In genomic region chr12:5524769-5525436, GRCh38 we compare ENCODE assay signal across 16 cellular contexts.
DNase-seq lines count a peak whose midpoint lies in the region; ATAC-seq and TF ChIP-seq lines count a peak whose summit lies in the region.
"Had no signal": no experiment of that assay in that cellular context is flagged by ENCODE, and none has a peak within 500 bp of the region (broad histone marks: within the 10 kb centered on the region; RNA-seq: fewer than 3 reads in every experiment).

No MANE protein-coding gene starts in this region.

- H3K4me1 ChIP-seq in endodermal cell (ENCODE audit: control insufficient read depth, insufficient read depth, low read length) (no peaks in the 10 kb centered on the region), upper lobe of right lung (no peaks in the 10 kb centered on the region)
- H3K4me1 ChIP-seq: Caco-2 had no signal

- H3K4me1 Mint-ChIP-seq in activated CD4-positive, alpha-beta T cell treated with anti-CD3 and anti-CD28 coated beads, Interleukin-2, amount 10 ng/mL, durations not matched to agents 7 days and 5 days = no peaks in the 10 kb centered on the region
- H3K4me1 Mint-ChIP-seq in endodermal cell (no peaks in the 10 kb centered on the region), neural crest cell (no peaks in the 10 kb centered on the region), endothelial cell (ENCODE audit: unreplicated experiment) (no peaks in the 10 kb centered on the region)
- H3K4me1 Mint-ChIP-seq: CD8-positive, alpha-beta memory T cell; GM23338; H9 had no signal

- TF ChIP-seq CTCF in endodermal cell (conservative IDR thresholded peaks at IDR 0.05) = no peak
- TF ChIP-seq CTCF in neural crest cell (conservative IDR thresholded peaks at IDR 0.05) = no peak
- TF ChIP-seq CTCF in upper lobe of right lung (IDR thresholded peaks at IDR 0.05) = no peak
- no peak for TF ChIP-seq CTCF in endothelial cell (IDR thresholded peaks at IDR 0.05; ENCODE audit: unreplicated experiment)

- H3K27ac ChIP-seq in endodermal cell (ENCODE audit: low read depth, low read length) = no peak overlapping the region
- H3K27ac ChIP-seq in upper lobe of right lung = no peak overlapping the region
- H3K27ac ChIP-seq: BLaER1 had no signal

- no peak overlapping the region for H3K9ac ChIP-seq in endodermal cell (ENCODE audit: extremely low read depth, low read length, poor library complexity, severe bottlenecking)
- H3K9ac ChIP-seq: BLaER1 had no signal

- intact Hi-C loops in upper lobe of right lung (cut with DNase I) = no loop called here

- CTCF ChIA-PET in activated CD4-positive, alpha-beta T cell treated with anti-CD3 and anti-CD28 coated beads, Interleukin-2, amount 10 ng/mL, durations not matched to agents 7 days and 5 days (lab: Charles Lee) = no interaction called here

- H3K27ac Mint-ChIP-seq in activated CD4-positive, alpha-beta T cell treated with anti-CD3 and anti-CD28 coated beads, Interleukin-2, amount 10 ng/mL, durations not matched to agents 7 days and 5 days = no peak overlapping the region
- H3K27ac Mint-ChIP-seq in endodermal cell (no peak overlapping the region), neural crest cell (ENCODE audit: unreplicated experiment) (peak overlapping the region; percentile 12), endothelial cell (ENCODE audit: unreplicated experiment) (no peak overlapping the region)
- H3K27ac Mint-ChIP-seq: CD8-positive, alpha-beta memory T cell; GM23338 had no signal

- H3K9me3 Mint-ChIP-seq in activated CD4-positive, alpha-beta T cell treated with anti-CD3 and anti-CD28 coated beads, Interleukin-2, amount 10 ng/mL, durations not matched to agents 7 days and 5 days = no peaks in the 10 kb centered on the region
- no peaks in the 10 kb centered on the region for H3K9me3 Mint-ChIP-seq in endodermal cell
- no peaks in the 10 kb centered on the region for H3K9me3 Mint-ChIP-seq in neural crest cell
- no peaks in the 10 kb centered on the region for H3K9me3 Mint-ChIP-seq in endothelial cell (ENCODE audit: unreplicated experiment)
- H3K9me3 Mint-ChIP-seq: GM23338, H9 had no signal

- no peaks in the 10 kb centered on the region for H3K36me3 Mint-ChIP-seq in activated CD4-positive, alpha-beta T cell treated with anti-CD3 and anti-CD28 coated beads, Interleukin-2, amount 10 ng/mL, durations not matched to agents 7 days and 5 days (ENCODE audit: low read depth)
- H3K36me3 Mint-ChIP-seq in endodermal cell (ENCODE audit: low read depth) (no peaks in the 10 kb centered on the region), neural crest cell (ENCODE audit: low read depth) (no peaks in the 10 kb centered on the region), endothelial cell (ENCODE audit: low read depth, unreplicated experiment) (peaks cover 5% of the 10 kb centered on the region)
- H3K36me3 Mint-ChIP-seq: CD8-positive, alpha-beta memory T cell had no signal

- 94 to 99% methylated on average over 11 to 15 of the region's 15 CpGs for WGBS in endodermal cell (ENCODE audit: insufficient coverage in 1 of 2, insufficient read length in 1 of 2), 2 experiments

- no peak overlapping the region for H3K4me3 ChIP-seq in endodermal cell (ENCODE audit: low read length)
- no peak overlapping the region for H3K4me3 ChIP-seq in upper lobe of right lung
- H3K4me3 ChIP-seq: BLaER1, GM23338 had no signal

- no peaks in the 10 kb centered on the region for H3K9me3 ChIP-seq in endodermal cell (ENCODE audit: control insufficient read depth, low read length)
- H3K9me3 ChIP-seq in upper lobe of right lung = no peaks in the 10 kb centered on the region
- H3K9me3 ChIP-seq: BLaER1, Caco-2 had no signal

- POLR2A ChIA-PET in activated CD4-positive, alpha-beta T cell treated with anti-CD3 and anti-CD28 coated beads, Interleukin-2, amount 10 ng/mL, durations not matched to agents 7 days and 5 days (lab: Charles Lee) = no interaction called here

- H3K27me3 ChIP-seq in endodermal cell (ENCODE audit: control insufficient read depth, insufficient read depth, low read length, poor library complexity, severe bottlenecking) (no peaks in the 10 kb centered on the region), upper lobe of right lung (no peaks in the 10 kb centered on the region)
- H3K27me3 ChIP-seq: BLaER1 had no signal

- peak; percentile 0 for DNase-seq in activated CD4-positive, alpha-beta T cell treated with anti-CD3 and anti-CD28 coated beads, Interleukin-2, amount 10 ng/mL, durations not matched to agents 7 days and 5 days
- DNase-seq in activated CD4-positive, alpha-beta T cell treated with anti-CD3 and anti-CD28 coated beads, Interleukin-2, amount 50 U/mL, for 4 hours = no peak
- DNase-seq in endodermal cell = peak; percentile 40
- no peak for DNase-seq in neural crest cell (ENCODE audit: low read depth, low spot score)
- DNase-seq in upper lobe of right lung = no peak
- DNase-seq in endothelial cell (ENCODE audit: low spot score) = no peak
- no peak for DNase-seq in amygdala (lab: John Stamatoyannopoulos, UW)
- DNase-seq in NCI-H446 treated with DMSO at 0.1 percent for 48 hours (lab: John Stamatoyannopoulos, UW) = no peak
- DNase-seq: 8988T; AML-193; CD8-positive, alpha-beta memory T cell; DMS53; H9 had no signal

- ATAC-seq in upper lobe of right lung = peak; percentile 19
- ATAC-seq: GM23338 had no signal

- no peaks in the 10 kb centered on the region for H3K36me3 ChIP-seq in endodermal cell (ENCODE audit: control insufficient read depth, insufficient read depth, low read length)
- no peaks in the 10 kb centered on the region for H3K36me3 ChIP-seq in upper lobe of right lung
- H3K36me3 ChIP-seq: BLaER1 had no signal

- peaks cover 11% of the 10 kb centered on the region for H3K27me3 Mint-ChIP-seq in activated CD4-positive, alpha-beta T cell treated with anti-CD3 and anti-CD28 coated beads, Interleukin-2, amount 10 ng/mL, durations not matched to agents 7 days and 5 days
- H3K27me3 Mint-ChIP-seq in endodermal cell (ENCODE audit: insufficient read depth) (peaks cover 12% of the 10 kb centered on the region), neural crest cell (ENCODE audit: low read depth) (no peaks in the 10 kb centered on the region), endothelial cell (ENCODE audit: unreplicated experiment) (peaks cover 5% of the 10 kb centered on the region)

- H3K4me3 Mint-ChIP-seq in activated CD4-positive, alpha-beta T cell treated with anti-CD3 and anti-CD28 coated beads, Interleukin-2, amount 10 ng/mL, durations not matched to agents 7 days and 5 days = no peak overlapping the region
- H3K4me3 Mint-ChIP-seq in endodermal cell (no peak overlapping the region), neural crest cell (no peak overlapping the region), endothelial cell (ENCODE audit: unreplicated experiment) (no peak overlapping the region)
- H3K4me3 Mint-ChIP-seq: CD8-positive, alpha-beta memory T cell; GM23338; H9 had no signal

Comparison
In these comparisons a context has a peak if more than half of its experiments do, and no peak if none do; other contexts are left out.
1. DNase-seq: peak in activated CD4-positive, alpha-beta T cell treated with anti-CD3 and anti-CD28 coated beads, Interleukin-2, amount 10 ng/mL, durations not matched to agents 7 days and 5 days (single experiment) and endodermal cell (single experiment); none in activated CD4-positive, alpha-beta T cell treated with anti-CD3 and anti-CD28 coated beads, Interleukin-2, amount 50 U/mL, for 4 hours (0 of 2), neural crest cell (single experiment), upper lobe of right lung (single experiment), endothelial cell (single experiment), amygdala (0 of 56) and NCI-H446 treated with DMSO at 0.1 percent for 48 hours (single experiment).